8 cellular contexts compared by ENCODE assay signal in genomic region chr6:26205161-26205624, GRCh38.
DNase-seq lines count a peak whose midpoint lies in the region; ATAC-seq lines count a peak whose summit lies in the region.

No MANE protein-coding gene starts in this region.

- H3K4me3 Mint-ChIP-seq in effector memory CD8-positive, alpha-beta T cell, result no peak overlapping the region

- no peaks in the 10 kb centered on the region for H3K27me3 Mint-ChIP-seq in effector memory CD8-positive, alpha-beta T cell

- H3K4me1 Mint-ChIP-seq in effector memory CD8-positive, alpha-beta T cell (ENCODE audit: low read depth in 2 of 2), result peaks cover 11 to 14% of the 10 kb centered on the region in 2 donors

- H3K36me3 Mint-ChIP-seq in effector memory CD8-positive, alpha-beta T cell (ENCODE audit: insufficient read depth), result peaks cover 8% of the 10 kb centered on the region

- DNase-seq in NCI-H526 treated with DMSO at 0.1 percent for 48 hours (lab: John Stamatoyannopoulos, UW), result peak; percentile 78
- peak; percentile 75 to 83 for DNase-seq in activated CD4-positive, alpha-beta T cell treated with anti-CD3 and anti-CD28 coated beads, Interleukin-2, amount 50 U/mL, for 48 hours
- DNase-seq in effector memory CD8-positive, alpha-beta T cell, result peak; percentile 76 to 79 (median 78)
- peak; percentile 80 for DNase-seq in medulla oblongata (ENCODE audit: extremely low spot score)
- peak; percentile 44 to 74 for DNase-seq in stimulated activated CD8-positive, alpha-beta memory T cell treated with anti-CD3 and anti-CD28 coated beads, Interleukin-2, amount 100 ng/mL, for 48 hours (ENCODE audit: low read depth in 2 of 2)
- no peak for DNase-seq in HPDE6-E6E7 (ENCODE audit: extremely low spot score)

- peak; percentile 28 for ATAC-seq in GM18517 (IDR thresholded peaks at IDR 0.05; ENCODE audit: unreplicated experiment)
- ATAC-seq in HG03354 (IDR thresholded peaks at IDR 0.05; ENCODE audit: poor library complexity, severe bottlenecking, unreplicated experiment), result peak; percentile 54
- ATAC-seq in effector memory CD8-positive, alpha-beta T cell (replicated peaks), result peak; percentile 67

- no peaks in the 10 kb centered on the region for H3K9me3 Mint-ChIP-seq in effector memory CD8-positive, alpha-beta T cell

- no peak overlapping the region for H3K27ac Mint-ChIP-seq in effector memory CD8-positive, alpha-beta T cell
